In the genomic region with DNA sequence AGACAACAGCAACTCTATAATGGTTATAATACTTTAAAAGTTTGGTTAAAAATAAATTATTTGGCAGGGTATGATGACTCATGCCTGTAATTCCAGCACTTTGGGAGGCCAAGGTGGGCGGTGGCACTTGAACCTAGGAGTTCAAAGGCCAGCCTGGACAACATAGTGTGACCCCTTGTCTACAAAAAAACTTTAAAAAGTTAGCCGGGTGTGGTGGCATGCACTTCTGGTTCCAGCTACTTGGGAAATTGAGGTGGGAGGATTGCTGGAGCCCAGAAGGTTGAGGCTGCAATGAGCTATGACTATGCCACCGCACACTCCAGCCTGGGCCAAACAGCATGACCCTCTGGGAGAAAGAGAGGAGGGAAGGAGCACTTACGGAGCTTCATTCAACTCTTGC, we compare ENCODE assay signal across 29 cellular contexts.
"Had no signal": no experiment of that assay in that cellular context is flagged by ENCODE, and none has a peak within 500 bp of the region (broad histone marks: within the 10 kb centered on the region; RNA-seq: fewer than 3 reads in every experiment).

No MANE protein-coding gene starts in this region.

- DNase-seq: colonic mucosa; cortex of kidney; dermis blood vessel endothelial cell; dorsolateral prefrontal cortex; effector CD4-positive, alpha-beta T cell; effector CD8-positive, alpha-beta T cell; effector memory CD4-positive, alpha-beta T cell; effector memory CD8-positive, alpha-beta T cell; endodermal cell; erythroblast; esophagus squamous epithelium; foreskin fibroblast; foreskin keratinocyte; foreskin melanocyte; gastrocnemius medialis; glutamatergic neuron; head of caudate nucleus; heart left ventricle; heart right ventricle had no signal

- H3K4me1 ChIP-seq: colonic mucosa, esophagus muscularis mucosa, esophagus squamous epithelium, foreskin keratinocyte, gastrocnemius medialis, gastroesophageal sphincter, heart left ventricle, heart right ventricle had no signal

- H3K9me3 Mint-ChIP-seq: effector memory CD8-positive, alpha-beta T cell; endodermal cell had no signal

- H3K27ac ChIP-seq: colonic mucosa, coronary artery, dorsolateral prefrontal cortex, epithelial cell of prostate, esophagus muscularis mucosa, esophagus squamous epithelium, foreskin keratinocyte, gastrocnemius medialis, gastroesophageal sphincter, heart left ventricle, heart right ventricle had no signal

- H3K9me3 ChIP-seq: colonic mucosa, esophagus muscularis mucosa, esophagus squamous epithelium, gastrocnemius medialis, gastroesophageal sphincter, heart left ventricle, heart right ventricle had no signal

- H3K27ac Mint-ChIP-seq: dendritic cell treated with granulocyte-macrophage colony-stimulating factor and Interleukin-4, amounts not matched to agents 40 ng/mL and 50 ng/mL, for 4 days; effector memory CD8-positive, alpha-beta T cell; endodermal cell had no signal

- H3K36me3 ChIP-seq: colonic mucosa, esophagus muscularis mucosa, esophagus squamous epithelium, gastrocnemius medialis, gastroesophageal sphincter, heart left ventricle, heart right ventricle had no signal

- FAIRE-seq: colon, endometrium, endothelial cell of umbilical vein, frontal cortex had no signal

- H3K4me3 ChIP-seq: colonic mucosa, coronary artery, dorsolateral prefrontal cortex, esophagus muscularis mucosa, esophagus squamous epithelium, gastrocnemius medialis, gastroesophageal sphincter, heart left ventricle, heart right ventricle had no signal

- ATAC-seq: effector memory CD8-positive, alpha-beta T cell; esophagus mucosa; foreskin keratinocyte; gastrocnemius medialis; gastroesophageal sphincter; heart left ventricle; heart right ventricle had no signal

- H3K27me3 ChIP-seq: colonic mucosa, dorsolateral prefrontal cortex, esophagus muscularis mucosa, esophagus squamous epithelium, foreskin keratinocyte, gastrocnemius medialis, gastroesophageal sphincter, heart left ventricle, heart right ventricle had no signal

- H3K4me3 Mint-ChIP-seq: dendritic cell treated with granulocyte-macrophage colony-stimulating factor and Interleukin-4, amounts not matched to agents 40 ng/mL and 50 ng/mL, for 4 days; effector memory CD8-positive, alpha-beta T cell; endodermal cell had no signal
